ENCODE assay signal across 8 cellular contexts in the genomic region with DNA sequence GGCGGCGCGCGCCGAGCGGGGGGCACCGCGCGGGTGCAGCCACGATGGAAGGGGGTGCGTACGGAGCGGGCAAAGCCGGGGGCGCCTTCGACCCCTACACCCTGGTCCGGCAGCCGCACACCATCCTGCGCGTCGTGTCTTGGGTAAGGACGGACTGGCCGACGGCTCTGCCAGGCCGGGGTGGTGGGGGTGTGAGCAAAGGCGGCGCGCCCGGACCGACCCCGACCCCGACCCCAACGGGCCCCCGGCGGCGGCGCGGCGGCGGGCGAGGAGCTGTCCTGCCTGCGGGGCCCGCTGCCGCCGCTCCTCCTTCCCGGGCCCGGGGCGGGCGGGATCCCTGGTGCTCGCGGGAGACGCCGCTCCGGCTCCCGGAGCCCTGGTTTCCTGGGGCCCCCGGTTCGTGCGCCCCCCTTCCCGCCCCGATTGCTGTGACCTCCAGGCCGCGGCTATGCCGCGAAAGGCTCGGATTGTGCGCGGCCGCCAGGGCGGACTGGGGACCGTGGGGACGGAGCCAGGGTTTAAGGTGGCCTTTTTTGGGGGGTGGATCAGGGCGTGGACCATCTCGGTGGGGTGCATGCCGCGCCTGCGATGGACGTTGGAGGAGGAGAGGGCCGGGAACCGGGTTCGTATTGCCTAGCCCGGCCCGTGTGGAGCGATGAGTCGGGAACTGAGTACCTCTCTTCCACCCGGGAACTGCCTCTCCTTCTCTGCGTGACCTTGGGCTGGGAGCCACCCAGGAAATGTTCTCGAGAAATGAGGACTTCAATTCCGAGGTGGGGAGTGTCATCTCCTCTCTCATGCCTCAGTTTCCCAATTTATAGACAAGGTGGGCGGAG. TPM values are rescaled to one million over a fixed set of nuclear protein-coding genes. Genes with fewer than 3 reads are reported as not detected.
A peak's percentile ranks its signal among the peaks of the same experiment; 100 is the strongest.
DNase-seq lines count a peak whose midpoint lies in the region; ATAC-seq and TF ChIP-seq lines count a peak whose summit lies in the region.

A gene with protein sequence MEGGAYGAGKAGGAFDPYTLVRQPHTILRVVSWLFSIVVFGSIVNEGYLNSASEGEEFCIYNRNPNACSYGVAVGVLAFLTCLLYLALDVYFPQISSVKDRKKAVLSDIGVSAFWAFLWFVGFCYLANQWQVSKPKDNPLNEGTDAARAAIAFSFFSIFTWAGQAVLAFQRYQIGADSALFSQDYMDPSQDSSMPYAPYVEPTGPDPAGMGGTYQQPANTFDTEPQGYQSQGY (plus strand): TSS at position 25 of the 836 bp plus-strand sequence. CDS start 20 bp downstream, at position 45.

- no peaks in the 10 kb centered on the region for H3K9me3 ChIP-seq in Peyer's patch

- H3K27me3 ChIP-seq in Peyer's patch, result peaks cover 0 to 10% of the 10 kb centered on the region in 2 donors

- no peaks in the 10 kb centered on the region for H3K27me3 Mint-ChIP-seq in endothelial cell (ENCODE audit: unreplicated experiment)

- no peak within 1 kb of the TSS for H3K27ac Mint-ChIP-seq in endothelial cell (ENCODE audit: unreplicated experiment)

- in situ Hi-C loops in KBM-7 (cut with MboI; ENCODE audit: low pct_unique_long_range_greater_than_20kb, low sequenced_read_pairs), result no loop called here

- peak within 1 kb of the TSS; percentile 46 to 87 (median 59) for H3K27ac ChIP-seq in Peyer's patch

- peaks cover 0 to 21% (median 3%) of the 10 kb centered on the region in 4 donors for H3K4me1 ChIP-seq in Peyer's patch

- H3K36me3 Mint-ChIP-seq in endothelial cell (ENCODE audit: low read depth, unreplicated experiment), result no peaks in the 10 kb centered on the region

- no peaks in the 10 kb centered on the region for H3K36me3 ChIP-seq in Peyer's patch

- H3K4me3 ChIP-seq in Peyer's patch, result peak within 1 kb of the TSS; percentile 53 to 73 (median 68)

- no peaks in the 10 kb centered on the region for H3K9me3 Mint-ChIP-seq in endothelial cell (ENCODE audit: unreplicated experiment)

- no peak for TF ChIP-seq POLR2A in Peyer's patch (IDR thresholded peaks at IDR 0.05)

- TF ChIP-seq CTCF in GM12874 (IDR thresholded peaks at IDR 0.05; ENCODE audit: insufficient read depth, low read depth, low read length), result 0 out of 2 replicates have a peak, but pooled peaks have one; percentile 7
- TF ChIP-seq CTCF in Peyer's patch (IDR thresholded peaks at IDR 0.05), result no peak
- no peak for TF ChIP-seq CTCF in endothelial cell (IDR thresholded peaks at IDR 0.05; ENCODE audit: unreplicated experiment)

- DNase-seq in Peyer's patch (no peak), endothelial cell (ENCODE audit: low spot score) (peak; percentile 20), myocyte (ENCODE audit: low read depth) (peak; percentile 3), KBM-7 (no peak), NCI-H524 treated with DMSO at 0.1 percent for 48 hours (lab: John Stamatoyannopoulos, UW) (no peak), SKM-1 (lab: John Stamatoyannopoulos, UW; ENCODE audit: unreplicated experiment) (no peak)

- no peak for ATAC-seq in GM21717 (IDR thresholded peaks at IDR 0.05; ENCODE audit: unreplicated experiment)

- H3K4me1 Mint-ChIP-seq in endothelial cell (ENCODE audit: unreplicated experiment), result peaks cover 7% of the 10 kb centered on the region

- H3K4me3 Mint-ChIP-seq in endothelial cell (ENCODE audit: unreplicated experiment), result peak within 1 kb of the TSS; percentile 90

RNA-seq across cellular contexts. Expression of the gene that starts here (rescaled TPM):
- 10 to 100 TPM in 1 of 4 donors, 1 to 10 TPM in 2, under 1 TPM in 1; 0.35 to 22.3 (median 2.5) TPM for total RNA-seq in Peyer's patch
- 2.9 TPM for total RNA-seq in endothelial cell (ENCODE audit: unreplicated experiment)
- 0.29 and 4.9 TPM in 2 replicates for total RNA-seq in myocyte
- 10.7 TPM for polyA plus RNA-seq in myocyte (2012)

Comparison
In these comparisons a context has a peak if more than half of its experiments do, and no peak if none do; other contexts are left out.
1. DNase-seq: peak in endothelial cell (single experiment) and myocyte (single experiment); none in Peyer's patch (0 of 3), KBM-7 (single experiment), NCI-H524 treated with DMSO at 0.1 percent for 48 hours (single experiment) and SKM-1 (single experiment).